ENCODE assay signal across 21 cellular contexts in genomic region chr6:42512498-42513042, GRCh38. TPM values are rescaled to one million over a fixed set of nuclear protein-coding genes. Genes with fewer than 3 reads are reported as not detected.
DNase-seq lines count a peak whose midpoint lies in the region; ATAC-seq and TF ChIP-seq lines count a peak whose summit lies in the region.
"Had no signal": no experiment of that assay in that cellular context is flagged by ENCODE, and none has a peak within 500 bp of the region (broad histone marks: within the 10 kb centered on the region; RNA-seq: fewer than 3 reads in every experiment).

No MANE protein-coding gene starts in this region.

- H3K27ac ChIP-seq in A673 (ENCODE audit: low read depth, low read length, poor library complexity, severe bottlenecking) = no peak overlapping the region
- peak overlapping the region; percentile 53 for H3K27ac ChIP-seq in VCaP
- H3K27ac ChIP-seq in mesendoderm (ENCODE audit: low read depth, low read length) = no peak overlapping the region
- H3K27ac ChIP-seq: C4-2B, GM23248, spleen, vagina had no signal

- H3K36me3 ChIP-seq in A673 (ENCODE audit: insufficient read depth, low read length, poor library complexity, severe bottlenecking) (no peaks in the 10 kb centered on the region), mesendoderm (ENCODE audit: control insufficient read depth, insufficient read depth, low read length) (no peaks in the 10 kb centered on the region)
- H3K36me3 ChIP-seq: spleen, vagina had no signal

- H4K5ac ChIP-seq in mesendoderm (ENCODE audit: low read length) = no peak overlapping the region

- no peak for ATAC-seq in GM21717 (IDR thresholded peaks at IDR 0.05; ENCODE audit: unreplicated experiment)
- ATAC-seq: Right ventricle myocardium inferior had no signal

- H3K4me1 ChIP-seq in A673 (ENCODE audit: insufficient read depth, low read length, poor library complexity, severe bottlenecking) (no peaks in the 10 kb centered on the region), mesendoderm (ENCODE audit: control insufficient read depth, low read depth, low read length) (no peaks in the 10 kb centered on the region)
- H3K4me1 ChIP-seq: vagina had no signal

- H3K4me2 ChIP-seq in mesendoderm (ENCODE audit: low read length) = no peak overlapping the region

- intact Hi-C loops in A673 (cut with micrococcal nuclease; ENCODE audit: unreplicated experiment) = no loop called here

- no peak overlapping the region for H3K23ac ChIP-seq in mesendoderm (ENCODE audit: low read length)

- no peaks in the 10 kb centered on the region for H3K79me1 ChIP-seq in mesendoderm (ENCODE audit: low read length)

- POLR2A ChIA-PET in A673 (lab: Charles Lee; ENCODE audit: low non-redundant PET) = no interaction called here

- H2AK5ac ChIP-seq in mesendoderm (ENCODE audit: low read length) = no peak overlapping the region

- H4K8ac ChIP-seq in mesendoderm (ENCODE audit: low read depth, low read length) = no peak overlapping the region

- TF ChIP-seq CTCF in A673 (conservative IDR thresholded peaks at IDR 0.05; ENCODE audit: low read depth, low read length) (no peak), VCaP (conservative IDR thresholded peaks at IDR 0.05) (no peak)

- H3K27me3 ChIP-seq in A673 (replicated peaks; ENCODE audit: insufficient read depth, low read depth, low read length, poor library complexity) (no peaks in the 10 kb centered on the region), mesendoderm (ENCODE audit: insufficient read depth, low read length, poor library complexity) (no peaks in the 10 kb centered on the region)
- H3K27me3 ChIP-seq: spleen, vagina had no signal

- no TSS peak for BruUV-seq in A673 (replicated peaks; lab: Mats Ljungman, UMichigan)

- no peak overlapping the region for H2BK15ac ChIP-seq in mesendoderm (replicated peaks; ENCODE audit: low read depth)

- H2BK120ac ChIP-seq in mesendoderm (ENCODE audit: low read depth, low read length) = no peak overlapping the region

- no peaks in the 10 kb centered on the region for H3K9me3 ChIP-seq in A673 (ENCODE audit: low read depth, low read length, poor library complexity, severe bottlenecking)
- H3K9me3 ChIP-seq: spleen, vagina had no signal

- no CpG with 5 or more reads among the region's 5 CpGs for WGBS in mesendoderm (ENCODE audit: extremely low coverage, insufficient coverage, low lambda C conversion rate)

- H3K18ac ChIP-seq in mesendoderm (ENCODE audit: low read length) = no peak overlapping the region

- peak; percentile 28 for DNase-seq in A673 (ENCODE audit: low spot score)
- DNase-seq in HT-29 (ENCODE audit: low spot score) = peak; percentile 26
- peak; percentile 16 for DNase-seq in mesendoderm
- no peak for DNase-seq in globus pallidus (ENCODE audit: low spot score)
- no peak for DNase-seq in foreskin melanocyte
- DNase-seq in NCI-H2107 (lab: John Stamatoyannopoulos, UW) = no peak
- DNase-seq: activated CD4-positive, alpha-beta memory T cell treated with anti-CD3 and anti-CD28 coated beads, Interleukin-2, amount 10 ng/mL, durations not matched to agents 7 days and 5 days; activated effector memory CD4-positive, alpha-beta T cell treated with Interleukin-2 at 50 U/mL for 16 hours; activated naive CD8-positive, alpha-beta T cell treated with anti-CD3 and anti-CD28 coated beads, Interleukin-2, amount 10 ng/mL, durations not matched to agents 7 days and 5 days; naive B cell; NCI-H1048; NCI-H187; spleen; stimulated activated CD4-positive, alpha-beta T cell treated with anti-CD3 and anti-CD28 coated beads, Interleukin-2, amount 100 ng/mL, for 48 hours; stimulated activated naive CD4-positive, alpha-beta T cell had no signal

- H3K9ac ChIP-seq in mesendoderm (ENCODE audit: low read length) = no peak overlapping the region
- H3K9ac ChIP-seq: GM23248 had no signal

- H3K79me2 ChIP-seq in mesendoderm (ENCODE audit: control insufficient read depth, insufficient read depth, low read length) = no peaks in the 10 kb centered on the region

- H3K4ac ChIP-seq in mesendoderm (ENCODE audit: low read depth, low read length) = no peak overlapping the region

- no peak overlapping the region for H3K4me3 ChIP-seq in A673 (ENCODE audit: low read depth, low read length, poor library complexity, severe bottlenecking)
- H3K4me3 ChIP-seq in mesendoderm (ENCODE audit: low read length) = no peak overlapping the region
- H3K4me3 ChIP-seq: GM23248, spleen, vagina had no signal

- CTCF ChIA-PET in A673 (lab: Charles Lee) = no interaction called here

- H3K56ac ChIP-seq in mesendoderm (ENCODE audit: low read length) = peak overlapping the region; percentile 15

- H2BK5ac ChIP-seq in mesendoderm (ENCODE audit: low read length) = no peak overlapping the region

RNA-seq across cellular contexts. Expression of gene UBR2, which starts 51.3 kb away (rescaled TPM):
- total RNA-seq in A673 (2021) = 17.5 and 21.1 TPM in 2 replicates
- 6.8 and 7.5 TPM in 2 replicates for total RNA-seq in HT-29 (2014; rRNA removed; shearing (Covaris generic))
- polyA plus RNA-seq in mesendoderm (2013, experiment 1 of 2) = 5.1 TPM
- 5.0 TPM for polyA plus RNA-seq in mesendoderm (2013, experiment 2 of 2)

Comparison
In these comparisons a context has a peak if more than half of its experiments do, and no peak if none do; other contexts are left out.
1. DNase-seq: peak in A673 (single experiment), HT-29 (single experiment) and mesendoderm (single experiment); none in globus pallidus (single experiment), foreskin melanocyte (single experiment) and NCI-H2107 (single experiment).